ENCODE assay signal across 8 cellular contexts in genomic region chr9:120579750-120580590, GRCh38. TPM values are rescaled to one million over a fixed set of nuclear protein-coding genes. Genes with fewer than 3 reads are reported as not detected.
DNase-seq lines count a peak whose midpoint lies in the region; ATAC-seq and TF ChIP-seq lines count a peak whose summit lies in the region.

Gene CDK5RAP2, minus strand, starts transcription at chr9:120580167. Its CDS starts 189 bp downstream, at chr9:120579978.

- peak within 1 kb of the TSS; percentile 83 to 88 for H3K4me3 ChIP-seq in mucosa of rectum (ENCODE audit: low read length in 2 of 2)

- peaks cover 10 to 12% of the 10 kb centered on the region in 2 donors for H3K4me1 ChIP-seq in mucosa of rectum (ENCODE audit: control insufficient read depth in 2 of 2, insufficient read depth in 2 of 2, low read length in 2 of 2)

- peaks cover 44% of the 10 kb centered on the region for H3K36me3 Mint-ChIP-seq in activated T-cell treated with anti-CD3 and anti-CD28 coated beads, Interleukin-2, amount 50 U/mL, for 24 hours (ENCODE audit: low read depth)

- H3K27ac ChIP-seq in mucosa of rectum (ENCODE audit: low read depth in 2 of 2, low read length in 2 of 2): peak within 1 kb of the TSS in 1 of 2 donors; percentile 65

- peaks cover 49% of the 10 kb centered on the region for H3K4me1 Mint-ChIP-seq in activated T-cell treated with anti-CD3 and anti-CD28 coated beads, Interleukin-2, amount 50 U/mL, for 24 hours (ENCODE audit: low read depth)

- DNase-seq in DMS153 treated with DMSO at 0.1 percent for 48 hours (lab: John Stamatoyannopoulos, UW; ENCODE audit: unreplicated experiment) (peak; percentile 96), KBM-7 (peak; percentile 98), erythroblast (lab: John Stamatoyannopoulos, UW) (peak; percentile 97 to 98)
- peak; percentile 92 for DNase-seq in activated T-cell treated with anti-CD3 and anti-CD28 coated beads, Interleukin-2, amount 50 U/mL, for 24 hours
- DNase-seq in stimulated activated CD8-positive, alpha-beta memory T cell treated with anti-CD3 and anti-CD28 coated beads, Interleukin-4, amount 100 ng/mL, for 48 hours: peak; percentile 91

- H3K27me3 ChIP-seq in mucosa of rectum (ENCODE audit: control insufficient read depth in 2 of 2, insufficient read depth in 2 of 2, low read length in 2 of 2): no peaks in the 10 kb centered on the region

- peaks cover 4% of the 10 kb centered on the region for H3K9me3 Mint-ChIP-seq in activated T-cell treated with anti-CD3 and anti-CD28 coated beads, Interleukin-2, amount 50 U/mL, for 24 hours

- H3K27me3 Mint-ChIP-seq in activated T-cell treated with anti-CD3 and anti-CD28 coated beads, Interleukin-2, amount 50 U/mL, for 24 hours: no peaks in the 10 kb centered on the region

- H3K36me3 ChIP-seq in mucosa of rectum (ENCODE audit: control insufficient read depth in 2 of 2, insufficient read depth in 2 of 2, low read length in 2 of 2): no peaks in the 10 kb centered on the region

- ATAC-seq in GM21717 (IDR thresholded peaks at IDR 0.05; ENCODE audit: unreplicated experiment): peak; percentile 98

- H3K9ac ChIP-seq in mucosa of rectum (ENCODE audit: low read depth in 1 of 2, low read length in 2 of 2): peak within 1 kb of the TSS; percentile 68 to 77

- H3K27ac Mint-ChIP-seq in activated T-cell treated with anti-CD3 and anti-CD28 coated beads, Interleukin-2, amount 50 U/mL, for 24 hours: peak within 1 kb of the TSS; percentile 95

- H3K9me3 ChIP-seq in mucosa of rectum (ENCODE audit: control insufficient read depth in 2 of 2, low read length in 2 of 2): no peaks in the 10 kb centered on the region

- peak within 1 kb of the TSS; percentile 98 for H3K4me3 Mint-ChIP-seq in activated T-cell treated with anti-CD3 and anti-CD28 coated beads, Interleukin-2, amount 50 U/mL, for 24 hours

- TF ChIP-seq POLR2A in erythroblast (IDR thresholded peaks at IDR 0.05; ENCODE audit: low read length): peak; percentile 56

- in situ Hi-C loops in KBM-7 (cut with MboI; ENCODE audit: low pct_unique_long_range_greater_than_20kb, low sequenced_read_pairs): no loop called here

TF ChIP-seq in PFSK-1, 5 proteins besides CTCF, POLR2A, EP300 and RAD21:
- TF ChIP-seq FOXP2 (optimal IDR thresholded peaks at IDR 0.05; ENCODE audit: borderline replicate concordance, extremely low read depth, extremely low read length, insufficient read depth) (peak; percentile 41), POLR2AphosphoS5 (IDR thresholded peaks at IDR 0.05; ENCODE audit: low read depth, low read length) (peak; percentile 65; the same call in 1 of the 2 replicates), SIN3A (IDR thresholded peaks at IDR 0.05; ENCODE audit: borderline replicate concordance, insufficient read depth, low read length) (no peak)

RNA-seq across cellular contexts. Expression of gene CDK5RAP2, which starts in this region (rescaled TPM):
- polyA plus RNA-seq in PFSK-1 (2012; ENCODE audit: insufficient read length, low read depth): 27.9 TPM
